In the genomic region with DNA sequence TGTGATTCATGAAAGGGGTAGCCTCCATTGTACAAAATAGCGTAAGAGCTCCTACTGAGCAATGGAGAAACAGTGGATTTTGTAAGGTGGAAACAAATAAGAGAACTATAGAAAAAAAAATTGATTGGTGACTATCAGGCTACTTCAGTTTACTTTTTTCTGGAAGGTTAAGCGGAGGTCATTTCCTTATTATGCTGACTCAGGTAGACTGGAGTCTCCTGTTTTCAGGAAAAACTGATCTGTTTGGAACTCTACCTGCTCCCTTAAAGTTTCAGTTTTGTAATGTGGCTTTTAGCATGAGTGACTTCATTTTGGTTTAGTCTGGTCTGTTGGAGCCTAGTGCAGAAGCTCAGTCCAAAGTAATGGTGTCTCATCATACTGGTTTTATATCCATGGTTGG, we compare ENCODE assay signal across 1 cellular context.
TF ChIP-seq lines count a peak whose summit lies in the region.

No MANE protein-coding gene starts in this region.

TF ChIP-seq in H1, 55 proteins besides CTCF, POLR2A, EP300 and RAD21:
- TF ChIP-seq, protein P1, sequence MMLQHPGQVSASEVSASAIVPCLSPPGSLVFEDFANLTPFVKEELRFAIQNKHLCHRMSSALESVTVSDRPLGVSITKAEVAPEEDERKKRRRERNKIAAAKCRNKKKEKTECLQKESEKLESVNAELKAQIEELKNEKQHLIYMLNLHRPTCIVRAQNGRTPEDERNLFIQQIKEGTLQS (IDR thresholded peaks at IDR 0.05; ENCODE audit: insufficient read depth, low read depth, low read length) = no peak
- TF ChIP-seq, protein P2, sequence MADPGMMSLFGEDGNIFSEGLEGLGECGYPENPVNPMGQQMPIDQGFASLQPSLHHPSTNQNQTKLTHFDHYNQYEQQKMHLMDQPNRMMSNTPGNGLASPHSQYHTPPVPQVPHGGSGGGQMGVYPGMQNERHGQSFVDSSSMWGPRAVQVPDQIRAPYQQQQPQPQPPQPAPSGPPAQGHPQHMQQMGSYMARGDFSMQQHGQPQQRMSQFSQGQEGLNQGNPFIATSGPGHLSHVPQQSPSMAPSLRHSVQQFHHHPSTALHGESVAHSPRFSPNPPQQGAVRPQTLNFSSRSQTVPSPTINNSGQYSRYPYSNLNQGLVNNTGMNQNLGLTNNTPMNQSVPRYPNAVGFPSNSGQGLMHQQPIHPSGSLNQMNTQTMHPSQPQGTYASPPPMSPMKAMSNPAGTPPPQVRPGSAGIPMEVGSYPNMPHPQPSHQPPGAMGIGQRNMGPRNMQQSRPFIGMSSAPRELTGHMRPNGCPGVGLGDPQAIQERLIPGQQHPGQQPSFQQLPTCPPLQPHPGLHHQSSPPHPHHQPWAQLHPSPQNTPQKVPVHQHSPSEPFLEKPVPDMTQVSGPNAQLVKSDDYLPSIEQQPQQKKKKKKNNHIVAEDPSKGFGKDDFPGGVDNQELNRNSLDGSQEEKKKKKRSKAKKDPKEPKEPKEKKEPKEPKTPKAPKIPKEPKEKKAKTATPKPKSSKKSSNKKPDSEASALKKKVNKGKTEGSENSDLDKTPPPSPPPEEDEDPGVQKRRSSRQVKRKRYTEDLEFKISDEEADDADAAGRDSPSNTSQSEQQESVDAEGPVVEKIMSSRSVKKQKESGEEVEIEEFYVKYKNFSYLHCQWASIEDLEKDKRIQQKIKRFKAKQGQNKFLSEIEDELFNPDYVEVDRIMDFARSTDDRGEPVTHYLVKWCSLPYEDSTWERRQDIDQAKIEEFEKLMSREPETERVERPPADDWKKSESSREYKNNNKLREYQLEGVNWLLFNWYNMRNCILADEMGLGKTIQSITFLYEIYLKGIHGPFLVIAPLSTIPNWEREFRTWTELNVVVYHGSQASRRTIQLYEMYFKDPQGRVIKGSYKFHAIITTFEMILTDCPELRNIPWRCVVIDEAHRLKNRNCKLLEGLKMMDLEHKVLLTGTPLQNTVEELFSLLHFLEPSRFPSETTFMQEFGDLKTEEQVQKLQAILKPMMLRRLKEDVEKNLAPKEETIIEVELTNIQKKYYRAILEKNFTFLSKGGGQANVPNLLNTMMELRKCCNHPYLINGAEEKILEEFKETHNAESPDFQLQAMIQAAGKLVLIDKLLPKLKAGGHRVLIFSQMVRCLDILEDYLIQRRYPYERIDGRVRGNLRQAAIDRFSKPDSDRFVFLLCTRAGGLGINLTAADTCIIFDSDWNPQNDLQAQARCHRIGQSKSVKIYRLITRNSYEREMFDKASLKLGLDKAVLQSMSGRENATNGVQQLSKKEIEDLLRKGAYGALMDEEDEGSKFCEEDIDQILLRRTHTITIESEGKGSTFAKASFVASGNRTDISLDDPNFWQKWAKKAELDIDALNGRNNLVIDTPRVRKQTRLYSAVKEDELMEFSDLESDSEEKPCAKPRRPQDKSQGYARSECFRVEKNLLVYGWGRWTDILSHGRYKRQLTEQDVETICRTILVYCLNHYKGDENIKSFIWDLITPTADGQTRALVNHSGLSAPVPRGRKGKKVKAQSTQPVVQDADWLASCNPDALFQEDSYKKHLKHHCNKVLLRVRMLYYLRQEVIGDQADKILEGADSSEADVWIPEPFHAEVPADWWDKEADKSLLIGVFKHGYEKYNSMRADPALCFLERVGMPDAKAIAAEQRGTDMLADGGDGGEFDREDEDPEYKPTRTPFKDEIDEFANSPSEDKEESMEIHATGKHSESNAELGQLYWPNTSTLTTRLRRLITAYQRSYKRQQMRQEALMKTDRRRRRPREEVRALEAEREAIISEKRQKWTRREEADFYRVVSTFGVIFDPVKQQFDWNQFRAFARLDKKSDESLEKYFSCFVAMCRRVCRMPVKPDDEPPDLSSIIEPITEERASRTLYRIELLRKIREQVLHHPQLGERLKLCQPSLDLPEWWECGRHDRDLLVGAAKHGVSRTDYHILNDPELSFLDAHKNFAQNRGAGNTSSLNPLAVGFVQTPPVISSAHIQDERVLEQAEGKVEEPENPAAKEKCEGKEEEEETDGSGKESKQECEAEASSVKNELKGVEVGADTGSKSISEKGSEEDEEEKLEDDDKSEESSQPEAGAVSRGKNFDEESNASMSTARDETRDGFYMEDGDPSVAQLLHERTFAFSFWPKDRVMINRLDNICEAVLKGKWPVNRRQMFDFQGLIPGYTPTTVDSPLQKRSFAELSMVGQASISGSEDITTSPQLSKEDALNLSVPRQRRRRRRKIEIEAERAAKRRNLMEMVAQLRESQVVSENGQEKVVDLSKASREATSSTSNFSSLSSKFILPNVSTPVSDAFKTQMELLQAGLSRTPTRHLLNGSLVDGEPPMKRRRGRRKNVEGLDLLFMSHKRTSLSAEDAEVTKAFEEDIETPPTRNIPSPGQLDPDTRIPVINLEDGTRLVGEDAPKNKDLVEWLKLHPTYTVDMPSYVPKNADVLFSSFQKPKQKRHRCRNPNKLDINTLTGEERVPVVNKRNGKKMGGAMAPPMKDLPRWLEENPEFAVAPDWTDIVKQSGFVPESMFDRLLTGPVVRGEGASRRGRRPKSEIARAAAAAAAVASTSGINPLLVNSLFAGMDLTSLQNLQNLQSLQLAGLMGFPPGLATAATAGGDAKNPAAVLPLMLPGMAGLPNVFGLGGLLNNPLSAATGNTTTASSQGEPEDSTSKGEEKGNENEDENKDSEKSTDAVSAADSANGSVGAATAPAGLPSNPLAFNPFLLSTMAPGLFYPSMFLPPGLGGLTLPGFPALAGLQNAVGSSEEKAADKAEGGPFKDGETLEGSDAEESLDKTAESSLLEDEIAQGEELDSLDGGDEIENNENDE (IDR thresholded peaks at IDR 0.05; ENCODE audit: insufficient replicate concordance, low read length) = no peak
- TF ChIP-seq MAFK (IDR thresholded peaks at IDR 0.05; ENCODE audit: low read depth, low read length) = peak; percentile 78
- TF ChIP-seq HDAC2 (IDR thresholded peaks at IDR 0.05; ENCODE audit: borderline replicate concordance in 1 of 2, low read depth in 2 of 2, low read length in 2 of 2) = no peak
- no peak for TF ChIP-seq SIX5 (IDR thresholded peaks at IDR 0.05; ENCODE audit: low read depth, low read length)
